ENCODE assay signal across 14 cellular contexts in the genomic region with DNA sequence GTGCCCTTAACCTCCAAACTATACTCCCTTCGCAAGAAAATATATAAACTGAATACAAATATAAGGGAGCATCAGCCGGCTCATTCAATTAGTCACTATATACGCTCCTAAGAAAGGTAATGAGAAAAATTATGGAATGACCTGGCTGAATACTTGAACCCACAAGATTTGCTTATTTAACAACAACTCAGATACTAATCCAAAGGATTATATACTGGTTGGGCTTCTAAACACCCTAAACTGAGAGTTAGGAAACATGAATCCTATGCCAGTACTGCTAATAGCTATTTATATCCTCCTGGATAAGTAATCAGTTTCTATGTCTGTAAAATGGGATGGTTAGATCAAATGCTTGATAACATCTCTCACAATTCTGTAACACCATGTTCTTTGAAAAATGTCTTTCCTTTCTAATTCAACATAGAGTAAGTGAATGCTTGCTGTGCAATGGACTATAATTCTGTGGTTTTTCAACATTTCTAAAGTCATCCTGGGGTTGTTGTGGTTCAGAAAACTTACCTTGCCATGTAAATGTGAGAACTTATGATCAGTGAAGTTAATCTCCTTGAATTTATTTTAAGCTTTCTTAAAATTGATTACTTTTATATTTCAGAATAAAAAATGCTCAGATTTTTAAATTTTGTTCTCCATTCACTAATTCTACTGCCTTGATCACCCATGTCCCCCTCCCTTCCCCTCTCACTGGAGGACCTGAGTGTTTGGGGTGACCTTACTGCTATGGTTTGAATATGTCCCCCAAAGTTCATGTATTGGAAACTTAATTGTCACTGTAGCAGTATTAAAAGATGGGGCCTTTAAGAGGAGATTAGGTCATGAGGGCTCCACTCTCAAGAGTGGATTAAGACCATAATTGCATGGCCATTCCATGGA. TPM values are rescaled to one million over a fixed set of nuclear protein-coding genes. Genes with fewer than 3 reads are reported as not detected.
DNase-seq lines count a peak whose midpoint lies in the region; ATAC-seq and TF ChIP-seq lines count a peak whose summit lies in the region.
"Had no signal": no experiment of that assay in that cellular context is flagged by ENCODE, and none has a peak within 500 bp of the region (broad histone marks: within the 10 kb centered on the region; RNA-seq: fewer than 3 reads in every experiment).

No MANE protein-coding gene starts in this region.

- no peak for DNase-seq in activated T-helper 2 cell treated with anti-CD3 and anti-CD28 coated beads, Interferon-gamma antibody, Interleukin-2, Interleukin-4, amounts not matched to agents 10 μg/mL and 5 μg/mL and 100 μg/mL, durations not matched to agents 14 hours and 24 hours and 36 hours (ENCODE audit: low spot score)
- no peak for DNase-seq in psoas muscle
- DNase-seq in caudate nucleus (lab: John Stamatoyannopoulos, UW), result no peak
- no peak for DNase-seq in NCI-H1417 treated with DMSO at 0.1 percent for 48 hours (lab: John Stamatoyannopoulos, UW)
- DNase-seq in endothelial cell (ENCODE audit: low spot score), result no peak
- DNase-seq in activated effector memory CD4-positive, alpha-beta T cell treated with Interleukin-2 at 50 U/mL for 16 hours, result no peak
- DNase-seq: heart left ventricle, MG63, NCI-H2171 treated with DMSO at 0.1 percent for 48 hours had no signal

- H3K9me3 ChIP-seq in psoas muscle, result no peaks in the 10 kb centered on the region
- H3K9me3 ChIP-seq: right lobe of liver, suprapubic skin had no signal

- peak overlapping the region; percentile 71 for H3K27ac ChIP-seq in psoas muscle
- no peak overlapping the region for H3K27ac ChIP-seq in caudate nucleus (ENCODE audit: low read depth, low read length)
- H3K27ac ChIP-seq: suprapubic skin had no signal

- peaks cover 78% of the 10 kb centered on the region for H3K4me1 ChIP-seq in psoas muscle

- H3K4me3 Mint-ChIP-seq in activated T-helper 2 cell treated with anti-CD3 and anti-CD28 coated beads, Interferon-gamma antibody, Interleukin-2, Interleukin-4, amounts not matched to agents 10 μg/mL and 5 μg/mL and 100 μg/mL, durations not matched to agents 14 hours and 24 hours and 36 hours (ENCODE audit: low read depth), result peak overlapping the region; percentile 61
- H3K4me3 Mint-ChIP-seq in endothelial cell (ENCODE audit: unreplicated experiment), result no peak overlapping the region
- H3K4me3 Mint-ChIP-seq: nephron had no signal

- no peaks in the 10 kb centered on the region for H3K27me3 Mint-ChIP-seq in activated T-helper 2 cell treated with anti-CD3 and anti-CD28 coated beads, Interferon-gamma antibody, Interleukin-2, Interleukin-4, amounts not matched to agents 10 μg/mL and 5 μg/mL and 100 μg/mL, durations not matched to agents 14 hours and 24 hours and 36 hours (ENCODE audit: low read depth)
- peaks cover 4% of the 10 kb centered on the region for H3K27me3 Mint-ChIP-seq in endothelial cell (ENCODE audit: unreplicated experiment)

- peak overlapping the region; percentile 95 for H3K27ac Mint-ChIP-seq in activated T-helper 2 cell treated with anti-CD3 and anti-CD28 coated beads, Interferon-gamma antibody, Interleukin-2, Interleukin-4, amounts not matched to agents 10 μg/mL and 5 μg/mL and 100 μg/mL, durations not matched to agents 14 hours and 24 hours and 36 hours
- no peak overlapping the region for H3K27ac Mint-ChIP-seq in endothelial cell (ENCODE audit: unreplicated experiment)
- H3K27ac Mint-ChIP-seq: nephron had no signal

- H3K27me3 ChIP-seq in psoas muscle (ENCODE audit: insufficient read depth in 3 of 3, low read length in 2 of 3), result no peaks in the 10 kb centered on the region
- H3K27me3 ChIP-seq: heart left ventricle, MG63, right lobe of liver, suprapubic skin had no signal

- intact Hi-C loops in activated T-helper 2 cell treated with anti-CD3 and anti-CD28 coated beads, Interferon-gamma antibody, Interleukin-2, Interleukin-4, amounts not matched to agents 10 μg/mL and 5 μg/mL and 100 μg/mL, durations not matched to agents 14 hours and 24 hours and 36 hours (cut with micrococcal nuclease), result loop anchor here (1.0 to 10.0 kb wide), 6 partner anchors 9 to 927 kb away; no protein-coding TSS in a partner anchor
- intact Hi-C loops in psoas muscle (cut with DNase I), result no loop called here

- H3K4me3 ChIP-seq in GM08714 (ENCODE audit: low read length) (peak overlapping the region; percentile 42), psoas muscle (no peak overlapping the region)
- H3K4me3 ChIP-seq: MG63, right lobe of liver, suprapubic skin had no signal

- H3K9me3 Mint-ChIP-seq in activated T-helper 2 cell treated with anti-CD3 and anti-CD28 coated beads, Interferon-gamma antibody, Interleukin-2, Interleukin-4, amounts not matched to agents 10 μg/mL and 5 μg/mL and 100 μg/mL, durations not matched to agents 14 hours and 24 hours and 36 hours, result peaks cover 29% of the 10 kb centered on the region
- H3K9me3 Mint-ChIP-seq in endothelial cell (ENCODE audit: unreplicated experiment), result no peaks in the 10 kb centered on the region

- ATAC-seq in HG02885 (IDR thresholded peaks at IDR 0.05; ENCODE audit: poor library complexity, unreplicated experiment) (peak; percentile 37), psoas muscle (no peak)
- ATAC-seq: heart left ventricle had no signal

- peaks cover 76% of the 10 kb centered on the region for H3K4me1 Mint-ChIP-seq in activated T-helper 2 cell treated with anti-CD3 and anti-CD28 coated beads, Interferon-gamma antibody, Interleukin-2, Interleukin-4, amounts not matched to agents 10 μg/mL and 5 μg/mL and 100 μg/mL, durations not matched to agents 14 hours and 24 hours and 36 hours (ENCODE audit: low read depth)
- H3K4me1 Mint-ChIP-seq in endothelial cell (ENCODE audit: unreplicated experiment), result no peaks in the 10 kb centered on the region

- no peak for TF ChIP-seq CTCF in psoas muscle (IDR thresholded peaks at IDR 0.05)
- TF ChIP-seq CTCF in endothelial cell (IDR thresholded peaks at IDR 0.05; ENCODE audit: unreplicated experiment), result no peak

- peaks cover 82% of the 10 kb centered on the region for H3K36me3 Mint-ChIP-seq in activated T-helper 2 cell treated with anti-CD3 and anti-CD28 coated beads, Interferon-gamma antibody, Interleukin-2, Interleukin-4, amounts not matched to agents 10 μg/mL and 5 μg/mL and 100 μg/mL, durations not matched to agents 14 hours and 24 hours and 36 hours (ENCODE audit: low read depth)
- peaks cover 7% of the 10 kb centered on the region for H3K36me3 Mint-ChIP-seq in endothelial cell (ENCODE audit: low read depth, unreplicated experiment)

- H3K36me3 ChIP-seq in psoas muscle (ENCODE audit: insufficient read depth in 1 of 2, low read depth in 1 of 2), result no peaks in the 10 kb centered on the region
- H3K36me3 ChIP-seq: heart left ventricle, MG63, right lobe of liver, suprapubic skin had no signal

- WGBS in psoas muscle, 3 donors, result 91 to 95% (median 93%) methylated on average over 3 of the region's 3 CpGs

RNA-seq across cellular contexts. Expression of a gene that starts 14.5 kb away (rescaled TPM):
- total RNA-seq in activated T-helper 2 cell treated with anti-CD3 and anti-CD28 coated beads, Interferon-gamma antibody, Interleukin-2, Interleukin-4, amounts not matched to agents 10 μg/mL and 5 μg/mL and 100 μg/mL, durations not matched to agents 14 hours and 24 hours and 36 hours, result 21.0 and 21.7 TPM in 2 replicates
- total RNA-seq in psoas muscle (10 to 100 TPM in 2 of 4 donors, 1 to 10 TPM in 2; 5.2 to 15.5 (median 9.3) TPM), endothelial cell (ENCODE audit: unreplicated experiment) (5.0 TPM)
- polyA plus RNA-seq in psoas muscle, result 1 to 10 TPM; 4.7 to 6.1 (median 4.8) TPM
